Comparison of ENCODE assay signal across 8 cellular contexts in the genomic region with DNA sequence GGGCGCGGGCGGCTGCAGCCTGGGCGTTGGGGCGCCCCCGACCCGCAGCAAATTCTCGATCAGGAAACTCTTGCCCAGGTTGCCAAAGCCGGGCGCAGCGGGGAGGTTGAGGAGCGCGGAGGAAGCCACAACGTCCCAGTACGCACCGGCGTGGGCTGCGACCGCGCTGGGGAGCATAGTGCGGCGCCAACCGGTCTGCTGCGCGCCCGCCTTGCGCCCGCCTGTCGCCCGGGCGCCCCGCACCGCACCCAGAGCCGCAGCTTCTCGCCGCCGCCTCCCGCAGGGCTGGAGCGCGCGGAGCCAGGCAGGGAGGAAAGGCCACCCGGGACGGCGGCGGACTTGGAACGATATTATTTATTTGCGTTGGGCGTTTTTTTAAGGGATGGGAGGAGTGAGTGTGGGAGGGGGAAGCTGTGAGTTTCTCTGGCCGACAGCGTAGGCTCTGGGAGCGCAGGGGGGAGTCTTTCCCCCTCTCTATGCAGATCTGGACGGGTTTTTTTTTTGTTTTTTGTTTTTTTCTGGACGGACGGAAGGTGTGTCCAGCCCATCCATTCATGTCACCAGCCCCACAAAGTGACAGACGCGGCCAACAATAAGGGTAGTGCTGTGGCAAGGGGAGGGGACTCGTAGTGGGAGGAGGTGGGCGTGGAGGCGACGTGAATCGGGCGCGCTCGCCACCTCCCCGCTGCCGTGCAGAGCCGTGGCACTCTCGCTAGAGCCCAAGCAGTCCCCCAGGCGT. TPM values are rescaled to one million over a fixed set of nuclear protein-coding genes. Genes with fewer than 3 reads are reported as not detected.
DNase-seq lines count a peak whose midpoint lies in the region; ATAC-seq and TF ChIP-seq lines count a peak whose summit lies in the region.

A gene (minus strand): TSS at position 349 of the 739 bp plus-strand sequence. CDS start 172 bp downstream, at position 177.

- ATAC-seq in GM19397 (IDR thresholded peaks at IDR 0.05; ENCODE audit: unreplicated experiment) = no peak

- DNase-seq in ELF-1 (ENCODE audit: low read depth, low spot score) (peak; percentile 25), SK-N-DZ (ENCODE audit: low spot score) (peak; percentile 25), glutamatergic neuron (peak; percentile 51), posterior cingulate gyrus (peak in 7 of 10 donors; percentile 19 to 84 (median 35)), NCI-H1436 (lab: John Stamatoyannopoulos, UW) (no peak), cerebellar nuclear complex (lab: John Stamatoyannopoulos, UW) (no peak), GM19240 (ENCODE audit: insufficient read length, low spot score) (no peak)

- peaks cover 4% of the 10 kb centered on the region for H3K27me3 Mint-ChIP-seq in glutamatergic neuron (ENCODE audit: unreplicated experiment)

- H3K9me3 Mint-ChIP-seq in glutamatergic neuron (ENCODE audit: unreplicated experiment) = peaks cover 1% of the 10 kb centered on the region

- H3K27ac Mint-ChIP-seq in glutamatergic neuron (ENCODE audit: unreplicated experiment) = no peak within 1 kb of the TSS

- H3K4me1 Mint-ChIP-seq in glutamatergic neuron (ENCODE audit: low read depth, unreplicated experiment) = peaks cover 4% of the 10 kb centered on the region

- no peaks in the 10 kb centered on the region for H3K36me3 Mint-ChIP-seq in glutamatergic neuron (ENCODE audit: unreplicated experiment)

- intact Hi-C loops in posterior cingulate gyrus (cut with DNase I) = no loop called here

- no peak for TF ChIP-seq CTCF in glutamatergic neuron (IDR thresholded peaks at IDR 0.05; ENCODE audit: partially characterized antibody, unreplicated experiment)

- peak within 1 kb of the TSS; percentile 95 for H3K4me3 Mint-ChIP-seq in glutamatergic neuron (ENCODE audit: unreplicated experiment)

RNA-seq across cellular contexts. Expression of the gene that starts here (rescaled TPM):
- polyA plus RNA-seq in SK-N-DZ (2014; cell fraction: cytosol; rRNA removed) = not detected in 2 replicates
- polyA plus RNA-seq in SK-N-DZ (2014; cell fraction: nucleus; rRNA removed) = not detected in 2 replicates
- not detected for total RNA-seq in glutamatergic neuron (ENCODE audit: unreplicated experiment)

Comparison
In these comparisons a context has a peak if more than half of its experiments do, and no peak if none do; other contexts are left out.
1. Peak in DNase-seq in glutamatergic neuron; RNA of the gene not detected or under 1 TPM.
2. DNase-seq: peak in ELF-1 (single experiment), SK-N-DZ (single experiment) and posterior cingulate gyrus (7 of 10); none in NCI-H1436 (single experiment), cerebellar nuclear complex (0 of 2) and GM19240 (single experiment).